In genomic region chr21:31374430-31374829, GRCh38 we compare ENCODE assay signal across 26 cellular contexts.
"Had no signal": no experiment of that assay in that cellular context is flagged by ENCODE, and none has a peak within 500 bp of the region (broad histone marks: within the 10 kb centered on the region; RNA-seq: fewer than 3 reads in every experiment).

No MANE protein-coding gene starts in this region.

- ATAC-seq: activated CD8-positive, alpha-beta T cell treated with anti-CD3 and anti-CD28 coated beads, Interleukin-2, amount 10 ng/mL, durations not matched to agents 7 days and 5 days; effector memory CD8-positive, alpha-beta T cell; left lung; sciatic nerve; stimulated activated effector memory CD8-positive, alpha-beta T cell treated with anti-CD3 and anti-CD28 coated beads, Interleukin-12 subunit alpha, Interleukin-12 subunit beta, amount 100 ng/mL, for 72 hours; T-cell had no signal

- DNase-seq: activated CD4-positive, alpha-beta T cell treated with anti-CD3 and anti-CD28 coated beads for 1 hour; activated CD4-positive, alpha-beta T cell treated with anti-CD3 and anti-CD28 coated beads, Interleukin-2, amount 50 U/mL, for 1 hour; activated CD8-positive, alpha-beta T cell treated with anti-CD3 and anti-CD28 coated beads, Interleukin-2, amount 10 ng/mL, durations not matched to agents 7 days and 5 days; activated gamma-delta T cell; adrenal gland; brain microvascular endothelial cell; colonic mucosa; dorsolateral prefrontal cortex; effector memory CD8-positive, alpha-beta T cell; glutamatergic neuron; immature natural killer cell; left lung; mammary epithelial cell; occipital lobe; posterior cingulate gyrus; small intestine; stimulated activated CD4-positive, alpha-beta T cell treated with anti-CD3 and anti-CD28 coated beads, Interleukin-2, amount 100 ng/mL, for 24 hours; stomach; T-cell; trophoblast cell; WERI-Rb-1 had no signal

- H3K27ac ChIP-seq: adrenal gland, ascending aorta, brain microvascular endothelial cell, colonic mucosa, dorsolateral prefrontal cortex, esophagus muscularis mucosa, hepatocyte, left lung, stomach, WERI-Rb-1 had no signal

- H3K9me3 ChIP-seq: adrenal gland, ascending aorta, colonic mucosa, esophagus muscularis mucosa, left lung, stomach had no signal

- H3K4me1 ChIP-seq: adrenal gland, ascending aorta, colonic mucosa, esophagus muscularis mucosa, left lung, stomach had no signal

- H3K36me3 ChIP-seq: adrenal gland, ascending aorta, brain microvascular endothelial cell, colonic mucosa, esophagus muscularis mucosa, left lung, stomach, WERI-Rb-1 had no signal

- H3K27me3 ChIP-seq: adrenal gland, ascending aorta, brain microvascular endothelial cell, colonic mucosa, dorsolateral prefrontal cortex, hepatocyte, left lung, stomach had no signal

- H3K4me3 ChIP-seq: adrenal gland, ascending aorta, colonic mucosa, dorsolateral prefrontal cortex, esophagus muscularis mucosa, hepatocyte, left lung, stomach had no signal
